Comparison of ENCODE assay signal across 9 cellular contexts in the genomic region with DNA sequence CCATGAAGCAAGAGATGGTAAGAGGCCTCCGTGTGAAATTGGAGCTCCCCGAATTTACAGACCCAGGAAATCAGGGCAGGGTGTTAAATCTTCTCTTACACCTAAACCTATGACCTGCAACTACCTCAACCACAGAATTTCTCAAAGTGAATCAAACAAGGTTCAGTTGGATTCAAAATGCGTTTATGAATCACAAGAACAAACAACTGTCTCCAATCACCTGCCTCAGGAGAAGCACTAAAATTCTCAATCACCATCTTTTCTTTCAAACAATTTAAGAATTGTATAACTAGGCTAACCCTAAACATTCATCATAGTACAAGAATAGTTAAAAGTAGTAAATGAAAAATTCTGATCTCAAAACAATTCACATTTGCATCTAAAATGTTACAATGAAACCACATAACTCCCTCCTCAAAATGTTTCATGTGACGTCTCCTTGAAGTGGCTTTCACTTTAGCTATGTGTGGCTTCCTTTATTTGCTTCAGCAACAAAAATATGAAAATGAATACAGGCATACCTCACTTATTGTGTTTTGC.
DNase-seq lines count a peak whose midpoint lies in the region; ATAC-seq and TF ChIP-seq lines count a peak whose summit lies in the region.
"Had no signal": no experiment of that assay in that cellular context is flagged by ENCODE, and none has a peak within 500 bp of the region (broad histone marks: within the 10 kb centered on the region; RNA-seq: fewer than 3 reads in every experiment).

No MANE protein-coding gene starts in this region.

- ATAC-seq in GM19467 (IDR thresholded peaks at IDR 0.05; ENCODE audit: unreplicated experiment) (peak; percentile 79), HG03139 (IDR thresholded peaks at IDR 0.05; ENCODE audit: unreplicated experiment) (peak; percentile 85)
- ATAC-seq in central memory CD8-positive, alpha-beta T cell (replicated peaks; ENCODE audit: extremely low read depth, poor library complexity, severe bottlenecking) = peak; percentile 90

- DNase-seq in GM12864 (ENCODE audit: low read depth) = no peak
- DNase-seq in central memory CD8-positive, alpha-beta T cell (ENCODE audit: low spot score in 2 of 2) = no peak
- DNase-seq in stimulated activated CD4-positive, alpha-beta T cell treated with anti-CD3 and anti-CD28 coated beads, Interleukin-1b, Interleukin-23, amount 100 ng/mL, for 48 hours = no peak
- DNase-seq in NOMO-1 (lab: John Stamatoyannopoulos, UW; ENCODE audit: unreplicated experiment in 2 of 2) = no peak
- no peak for DNase-seq in HUDEP-2 (lab: John Stamatoyannopoulos, UW; ENCODE audit: unreplicated experiment in 76 of 76)
- no peak for DNase-seq in NCI-H2196 treated with DMSO at 0.1 percent for 48 hours (lab: John Stamatoyannopoulos, UW; ENCODE audit: unreplicated experiment)
- DNase-seq: NCI-H1417 treated with DMSO at 0.1 percent for 48 hours had no signal

- TF ChIP-seq CTCF in GM12864 (IDR thresholded peaks at IDR 0.05; ENCODE audit: low read depth, low read length, missing control alignments) = no peak

- no peaks in the 10 kb centered on the region for H3K27me3 Mint-ChIP-seq in central memory CD8-positive, alpha-beta T cell

- H3K4me3 ChIP-seq in GM12864 (ENCODE audit: low read depth, low read length) = peak overlapping the region; percentile 14; the same call in 1 of the 2 replicates

- H3K9me3 Mint-ChIP-seq in central memory CD8-positive, alpha-beta T cell = no peaks in the 10 kb centered on the region

- peak overlapping the region; percentile 65 for H3K4me3 Mint-ChIP-seq in central memory CD8-positive, alpha-beta T cell

- H3K36me3 Mint-ChIP-seq in central memory CD8-positive, alpha-beta T cell (ENCODE audit: insufficient read depth) = peaks cover 6% of the 10 kb centered on the region

- H3K27ac Mint-ChIP-seq in central memory CD8-positive, alpha-beta T cell (ENCODE audit: low read depth) = peak overlapping the region; percentile 74

- H3K4me1 Mint-ChIP-seq in central memory CD8-positive, alpha-beta T cell = peaks cover 73% of the 10 kb centered on the region
